ENCODE assay signal across 2 cellular contexts in the genomic region with DNA sequence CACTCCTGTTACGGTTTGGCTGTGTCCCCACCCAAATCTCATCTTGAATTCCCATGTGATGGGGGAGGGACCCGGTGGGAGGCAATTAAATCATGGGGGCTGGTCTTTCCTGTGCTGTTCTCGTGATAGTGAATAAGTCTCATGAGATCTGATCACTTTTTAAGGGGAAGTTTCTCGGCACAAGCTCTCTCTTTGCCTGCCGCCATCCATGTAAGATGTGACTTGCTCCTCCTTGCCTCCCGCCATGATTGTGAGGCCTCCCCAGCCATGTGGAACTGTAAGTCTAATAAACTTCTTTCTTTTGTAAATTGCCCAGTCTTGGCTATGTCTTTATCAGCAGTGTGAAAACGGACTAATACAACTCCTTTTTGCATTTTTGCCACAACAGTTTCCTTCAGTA. TPM values are rescaled to one million over a fixed set of nuclear protein-coding genes. Genes with fewer than 3 reads are reported as not detected.
"Had no signal": no experiment of that assay in that cellular context is flagged by ENCODE, and none has a peak within 500 bp of the region (broad histone marks: within the 10 kb centered on the region; RNA-seq: fewer than 3 reads in every experiment).

No MANE protein-coding gene starts in this region.

RNA-seq across cellular contexts. Expression of a gene that starts 54.5 kb away (rescaled TPM):
- total RNA-seq: SJCRH30, SK-MEL-5 had no signal
